Comparison of ENCODE assay signal across 1 cellular context in the genomic region with DNA sequence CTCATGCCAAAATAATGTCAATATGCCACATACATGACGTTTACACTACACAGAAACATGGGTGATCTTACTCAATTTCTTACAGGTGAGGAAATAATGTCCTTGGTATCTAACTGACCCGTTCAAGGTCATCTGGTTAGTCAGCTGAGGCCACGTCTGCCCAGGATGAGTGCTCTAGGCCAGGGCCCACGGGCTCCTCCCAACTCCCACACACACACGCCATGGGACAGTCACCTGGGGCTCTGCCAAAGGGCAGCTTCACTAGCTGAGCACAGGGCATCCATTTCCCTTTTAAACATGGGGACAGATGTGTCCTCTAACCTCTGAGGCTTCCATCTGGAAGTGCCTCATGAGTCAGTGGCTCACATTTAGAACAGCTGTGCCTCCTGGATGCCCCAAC.
TF ChIP-seq lines count a peak whose summit lies in the region.

No MANE protein-coding gene starts in this region.

TF ChIP-seq in HepG2, 621 proteins besides CTCF, POLR2A, EP300 and RAD21 (continued from another document):
- TF ChIP-seq, protein P1, sequence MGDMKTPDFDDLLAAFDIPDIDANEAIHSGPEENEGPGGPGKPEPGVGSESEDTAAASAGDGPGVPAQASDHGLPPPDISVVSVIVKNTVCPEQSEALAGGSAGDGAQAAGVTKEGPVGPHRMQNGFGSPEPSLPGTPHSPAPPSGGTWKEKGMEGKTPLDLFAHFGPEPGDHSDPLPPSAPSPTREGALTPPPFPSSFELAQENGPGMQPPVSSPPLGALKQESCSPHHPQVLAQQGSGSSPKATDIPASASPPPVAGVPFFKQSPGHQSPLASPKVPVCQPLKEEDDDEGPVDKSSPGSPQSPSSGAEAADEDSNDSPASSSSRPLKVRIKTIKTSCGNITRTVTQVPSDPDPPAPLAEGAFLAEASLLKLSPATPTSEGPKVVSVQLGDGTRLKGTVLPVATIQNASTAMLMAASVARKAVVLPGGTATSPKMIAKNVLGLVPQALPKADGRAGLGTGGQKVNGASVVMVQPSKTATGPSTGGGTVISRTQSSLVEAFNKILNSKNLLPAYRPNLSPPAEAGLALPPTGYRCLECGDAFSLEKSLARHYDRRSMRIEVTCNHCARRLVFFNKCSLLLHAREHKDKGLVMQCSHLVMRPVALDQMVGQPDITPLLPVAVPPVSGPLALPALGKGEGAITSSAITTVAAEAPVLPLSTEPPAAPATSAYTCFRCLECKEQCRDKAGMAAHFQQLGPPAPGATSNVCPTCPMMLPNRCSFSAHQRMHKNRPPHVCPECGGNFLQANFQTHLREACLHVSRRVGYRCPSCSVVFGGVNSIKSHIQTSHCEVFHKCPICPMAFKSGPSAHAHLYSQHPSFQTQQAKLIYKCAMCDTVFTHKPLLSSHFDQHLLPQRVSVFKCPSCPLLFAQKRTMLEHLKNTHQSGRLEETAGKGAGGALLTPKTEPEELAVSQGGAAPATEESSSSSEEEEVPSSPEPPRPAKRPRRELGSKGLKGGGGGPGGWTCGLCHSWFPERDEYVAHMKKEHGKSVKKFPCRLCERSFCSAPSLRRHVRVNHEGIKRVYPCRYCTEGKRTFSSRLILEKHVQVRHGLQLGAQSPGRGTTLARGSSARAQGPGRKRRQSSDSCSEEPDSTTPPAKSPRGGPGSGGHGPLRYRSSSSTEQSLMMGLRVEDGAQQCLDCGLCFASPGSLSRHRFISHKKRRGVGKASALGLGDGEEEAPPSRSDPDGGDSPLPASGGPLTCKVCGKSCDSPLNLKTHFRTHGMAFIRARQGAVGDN (CRISPR knock-in tag; IDR thresholded peaks at IDR 0.05), result peak; percentile 44
- TF ChIP-seq GATAD2A (CRISPR knock-in tag; IDR thresholded peaks at IDR 0.05) (peak; percentile 56; the same call in 1 of the 2 replicates), ESRRA (CRISPR knock-in tag; IDR thresholded peaks at IDR 0.05; ENCODE audit: low read depth) (0 out of 2 replicates have a peak, but pooled peaks have one; percentile 43), REPIN1 (CRISPR knock-in tag; IDR thresholded peaks at IDR 0.05; ENCODE audit: borderline replicate concordance, low read depth) (no peak), NCOA2 (CRISPR knock-in tag; IDR thresholded peaks at IDR 0.05) (0 out of 2 replicates have a peak, but pooled peaks have one; percentile 33), FOSL2 (CRISPR knock-in tag; IDR thresholded peaks at IDR 0.05) (peak; percentile 58), MTF2 (CRISPR knock-in tag; IDR thresholded peaks at IDR 0.05; ENCODE audit: borderline replicate concordance) (no peak), ETV6 (CRISPR knock-in tag; conservative IDR thresholded peaks at IDR 0.05) (no peak), ZNF547 (CRISPR knock-in tag; IDR thresholded peaks at IDR 0.05) (no peak), FOXA3 (CRISPR knock-in tag; IDR thresholded peaks at IDR 0.05) (peak; percentile 22; the same call in 1 of the 2 replicates), ZNF367 (CRISPR knock-in tag; IDR thresholded peaks at IDR 0.05; ENCODE audit: borderline replicate concordance) (no peak), JDP2 (CRISPR knock-in tag; IDR thresholded peaks at IDR 0.05; ENCODE audit: borderline replicate concordance) (no peak), PHF21A (CRISPR knock-in tag; IDR thresholded peaks at IDR 0.05) (0 out of 2 replicates have a peak, but pooled peaks have one; percentile 36), RBM22 (optimal IDR thresholded peaks at IDR 0.05; ENCODE audit: low read length) (peak; percentile 94), CEBPG (CRISPR knock-in tag; IDR thresholded peaks at IDR 0.05) (no peak), ZNF138 (CRISPR knock-in tag; IDR thresholded peaks at IDR 0.05; ENCODE audit: low read depth) (no peak), IKZF4 (CRISPR knock-in tag; IDR thresholded peaks at IDR 0.05; ENCODE audit: borderline replicate concordance, low read depth, not compliant biosample characterization) (no peak), GABPB1 (CRISPR knock-in tag; IDR thresholded peaks at IDR 0.05) (0 out of 2 replicates have a peak, but pooled peaks have one; percentile 14), PHF20 (CRISPR knock-in tag; IDR thresholded peaks at IDR 0.05) (no peak), NR2C2 (CRISPR knock-in tag; IDR thresholded peaks at IDR 0.05; ENCODE audit: borderline replicate concordance) (peak; percentile 32; the same call in 1 of the 2 replicates)
- TF ChIP-seq, protein P2, sequence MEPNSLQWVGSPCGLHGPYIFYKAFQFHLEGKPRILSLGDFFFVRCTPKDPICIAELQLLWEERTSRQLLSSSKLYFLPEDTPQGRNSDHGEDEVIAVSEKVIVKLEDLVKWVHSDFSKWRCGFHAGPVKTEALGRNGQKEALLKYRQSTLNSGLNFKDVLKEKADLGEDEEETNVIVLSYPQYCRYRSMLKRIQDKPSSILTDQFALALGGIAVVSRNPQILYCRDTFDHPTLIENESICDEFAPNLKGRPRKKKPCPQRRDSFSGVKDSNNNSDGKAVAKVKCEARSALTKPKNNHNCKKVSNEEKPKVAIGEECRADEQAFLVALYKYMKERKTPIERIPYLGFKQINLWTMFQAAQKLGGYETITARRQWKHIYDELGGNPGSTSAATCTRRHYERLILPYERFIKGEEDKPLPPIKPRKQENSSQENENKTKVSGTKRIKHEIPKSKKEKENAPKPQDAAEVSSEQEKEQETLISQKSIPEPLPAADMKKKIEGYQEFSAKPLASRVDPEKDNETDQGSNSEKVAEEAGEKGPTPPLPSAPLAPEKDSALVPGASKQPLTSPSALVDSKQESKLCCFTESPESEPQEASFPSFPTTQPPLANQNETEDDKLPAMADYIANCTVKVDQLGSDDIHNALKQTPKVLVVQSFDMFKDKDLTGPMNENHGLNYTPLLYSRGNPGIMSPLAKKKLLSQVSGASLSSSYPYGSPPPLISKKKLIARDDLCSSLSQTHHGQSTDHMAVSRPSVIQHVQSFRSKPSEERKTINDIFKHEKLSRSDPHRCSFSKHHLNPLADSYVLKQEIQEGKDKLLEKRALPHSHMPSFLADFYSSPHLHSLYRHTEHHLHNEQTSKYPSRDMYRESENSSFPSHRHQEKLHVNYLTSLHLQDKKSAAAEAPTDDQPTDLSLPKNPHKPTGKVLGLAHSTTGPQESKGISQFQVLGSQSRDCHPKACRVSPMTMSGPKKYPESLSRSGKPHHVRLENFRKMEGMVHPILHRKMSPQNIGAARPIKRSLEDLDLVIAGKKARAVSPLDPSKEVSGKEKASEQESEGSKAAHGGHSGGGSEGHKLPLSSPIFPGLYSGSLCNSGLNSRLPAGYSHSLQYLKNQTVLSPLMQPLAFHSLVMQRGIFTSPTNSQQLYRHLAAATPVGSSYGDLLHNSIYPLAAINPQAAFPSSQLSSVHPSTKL (CRISPR knock-in tag; IDR thresholded peaks at IDR 0.05), result 0 out of 2 replicates have a peak, but pooled peaks have one; percentile 30
- TF ChIP-seq, protein P3, sequence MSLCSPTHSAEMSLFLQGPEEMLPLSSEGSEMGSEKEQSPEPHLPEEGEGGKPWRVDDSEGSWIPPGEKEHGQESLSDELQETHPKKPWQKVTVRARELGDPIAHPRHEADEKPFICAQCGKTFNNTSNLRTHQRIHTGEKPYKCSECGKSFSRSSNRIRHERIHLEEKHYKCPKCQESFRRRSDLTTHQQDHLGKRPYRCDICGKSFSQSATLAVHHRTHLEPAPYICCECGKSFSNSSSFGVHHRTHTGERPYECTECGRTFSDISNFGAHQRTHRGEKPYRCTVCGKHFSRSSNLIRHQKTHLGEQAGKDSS (CRISPR knock-in tag; IDR thresholded peaks at IDR 0.05; ENCODE audit: borderline replicate concordance, low read depth), result no peak
- TF ChIP-seq, protein P4, sequence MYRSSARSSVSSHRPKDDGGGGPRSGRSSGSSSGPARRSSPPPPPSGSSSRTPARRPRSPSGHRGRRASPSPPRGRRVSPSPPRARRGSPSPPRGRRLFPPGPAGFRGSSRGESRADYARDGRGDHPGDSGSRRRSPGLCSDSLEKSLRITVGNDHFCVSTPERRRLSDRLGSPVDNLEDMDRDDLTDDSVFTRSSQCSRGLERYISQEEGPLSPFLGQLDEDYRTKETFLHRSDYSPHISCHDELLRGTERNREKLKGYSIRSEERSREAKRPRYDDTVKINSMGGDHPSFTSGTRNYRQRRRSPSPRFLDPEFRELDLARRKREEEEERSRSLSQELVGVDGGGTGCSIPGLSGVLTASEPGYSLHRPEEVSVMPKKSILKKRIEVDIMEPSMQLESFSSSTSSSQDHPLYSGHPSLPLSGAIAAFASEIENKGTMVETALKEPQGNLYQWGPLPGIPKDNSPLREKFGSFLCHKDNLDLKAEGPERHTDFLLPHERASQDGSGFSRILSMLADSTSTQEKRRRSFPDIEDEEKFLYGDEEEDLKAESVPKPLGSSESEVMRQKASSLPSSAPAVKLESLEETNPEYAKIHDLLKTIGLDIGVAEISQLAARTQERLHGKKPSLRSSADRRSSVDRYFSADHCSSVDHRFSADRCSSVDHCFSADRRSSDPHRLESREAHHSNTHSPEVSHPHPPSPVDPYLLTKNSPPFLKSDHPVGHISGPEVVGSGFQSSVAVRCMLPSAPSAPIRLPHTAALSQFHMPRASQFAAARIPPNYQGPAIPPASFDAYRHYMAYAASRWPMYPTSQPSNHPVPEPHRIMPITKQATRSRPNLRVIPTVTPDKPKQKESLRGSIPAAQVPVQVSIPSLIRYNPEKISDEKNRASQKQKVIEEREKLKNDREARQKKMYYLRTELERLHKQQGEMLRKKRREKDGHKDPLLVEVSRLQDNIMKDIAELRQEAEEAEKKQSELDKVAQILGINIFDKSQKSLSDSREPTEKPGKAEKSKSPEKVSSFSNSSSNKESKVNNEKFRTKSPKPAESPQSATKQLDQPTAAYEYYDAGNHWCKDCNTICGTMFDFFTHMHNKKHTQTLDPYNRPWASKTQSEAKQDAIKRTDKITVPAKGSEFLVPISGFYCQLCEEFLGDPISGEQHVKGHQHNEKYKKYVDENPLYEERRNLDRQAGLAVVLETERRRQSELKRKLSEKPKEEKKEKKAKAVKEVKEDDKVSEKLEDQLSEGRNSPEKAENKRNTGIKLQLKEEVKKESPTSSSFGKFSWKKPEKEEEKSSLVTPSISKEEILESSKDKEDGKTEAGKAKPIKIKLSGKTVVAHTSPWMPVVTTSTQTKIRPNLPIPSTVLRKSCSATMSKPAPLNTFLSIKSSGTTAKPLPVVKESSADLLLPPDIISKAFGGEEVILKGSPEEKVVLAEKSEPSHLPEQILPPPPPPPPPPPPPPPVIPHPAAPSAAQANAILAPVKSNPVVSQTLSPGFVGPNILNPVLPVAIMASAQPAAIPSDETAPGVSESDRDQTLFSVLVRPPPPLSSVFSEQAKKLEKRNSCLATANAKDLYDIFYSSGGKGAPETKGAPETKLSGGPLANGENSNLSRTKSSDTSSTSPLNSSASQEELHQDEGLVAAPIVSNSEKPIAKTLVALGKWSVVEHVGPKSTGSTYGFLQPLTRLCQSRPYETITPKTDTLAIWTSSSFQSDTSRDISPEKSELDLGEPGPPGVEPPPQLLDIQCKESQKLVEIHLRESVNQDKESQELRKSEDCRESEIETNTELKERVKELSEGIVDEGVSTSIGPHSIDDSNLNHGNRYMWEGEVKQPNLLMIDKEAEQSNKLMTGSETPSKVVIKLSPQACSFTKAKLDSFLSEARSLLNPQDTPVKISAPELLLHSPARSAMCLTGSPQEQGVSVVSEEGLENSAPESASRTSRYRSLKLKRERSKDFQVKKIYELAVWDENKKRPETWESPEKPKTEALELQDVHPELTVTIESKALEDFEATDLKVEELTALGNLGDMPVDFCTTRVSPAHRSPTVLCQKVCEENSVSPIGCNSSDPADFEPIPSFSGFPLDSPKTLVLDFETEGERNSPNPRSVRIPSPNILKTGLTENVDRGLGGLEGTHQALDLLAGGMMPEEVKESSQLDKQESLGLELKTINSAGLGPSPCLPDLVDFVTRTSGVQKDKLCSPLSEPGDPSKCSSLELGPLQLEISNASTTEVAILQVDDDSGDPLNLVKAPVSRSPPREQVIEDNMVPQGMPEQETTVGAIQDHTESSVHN (CRISPR knock-in tag; IDR thresholded peaks at IDR 0.05), result no peak
- TF ChIP-seq, protein P5, sequence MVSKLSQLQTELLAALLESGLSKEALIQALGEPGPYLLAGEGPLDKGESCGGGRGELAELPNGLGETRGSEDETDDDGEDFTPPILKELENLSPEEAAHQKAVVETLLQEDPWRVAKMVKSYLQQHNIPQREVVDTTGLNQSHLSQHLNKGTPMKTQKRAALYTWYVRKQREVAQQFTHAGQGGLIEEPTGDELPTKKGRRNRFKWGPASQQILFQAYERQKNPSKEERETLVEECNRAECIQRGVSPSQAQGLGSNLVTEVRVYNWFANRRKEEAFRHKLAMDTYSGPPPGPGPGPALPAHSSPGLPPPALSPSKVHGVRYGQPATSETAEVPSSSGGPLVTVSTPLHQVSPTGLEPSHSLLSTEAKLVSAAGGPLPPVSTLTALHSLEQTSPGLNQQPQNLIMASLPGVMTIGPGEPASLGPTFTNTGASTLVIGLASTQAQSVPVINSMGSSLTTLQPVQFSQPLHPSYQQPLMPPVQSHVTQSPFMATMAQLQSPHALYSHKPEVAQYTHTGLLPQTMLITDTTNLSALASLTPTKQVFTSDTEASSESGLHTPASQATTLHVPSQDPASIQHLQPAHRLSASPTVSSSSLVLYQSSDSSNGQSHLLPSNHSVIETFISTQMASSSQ (IDR thresholded peaks at IDR 0.05; ENCODE audit: low read depth), result no peak
- TF ChIP-seq, protein P5 (CRISPR knock-in tag; IDR thresholded peaks at IDR 0.05; ENCODE audit: borderline replicate concordance), result 0 out of 2 replicates have a peak, but pooled peaks have one; percentile 18
TF ChIP-seq in HepG2: peak in this region for 14.
